In genomic region chr17:81071761-81072741, GRCh38 we compare ENCODE assay signal across 20 cellular contexts. TPM values are rescaled to one million over a fixed set of nuclear protein-coding genes. Genes with fewer than 3 reads are reported as not detected.
A peak's percentile ranks its signal among the peaks of the same experiment; 100 is the strongest.
DNase-seq lines count a peak whose midpoint lies in the region; ATAC-seq, FAIRE-seq and TF ChIP-seq lines count a peak whose summit lies in the region.
"Had no signal": no experiment of that assay in that cellular context is flagged by ENCODE, and none has a peak within 500 bp of the region (broad histone marks: within the 10 kb centered on the region; RNA-seq: fewer than 3 reads in every experiment).

No MANE protein-coding gene starts in this region.

- TF ChIP-seq EP300 in H1 (IDR thresholded peaks at IDR 0.05; ENCODE audit: borderline replicate concordance in 1 of 2, low read depth in 2 of 2, low read length in 2 of 2) = no peak

- TF ChIP-seq CTCF in H1 (IDR thresholded peaks at IDR 0.05; ENCODE audit: control extremely low read depth in 1 of 3, insufficient read depth in 1 of 3, low read depth in 1 of 3, low read length in 3 of 3) = no peak
- no peak for TF ChIP-seq CTCF in lung (IDR thresholded peaks at IDR 0.05; ENCODE audit: control extremely low read depth, extremely low read depth)
- TF ChIP-seq CTCF in upper lobe of right lung (IDR thresholded peaks at IDR 0.05) = no peak
- TF ChIP-seq CTCF in right atrium auricular region (IDR thresholded peaks at IDR 0.05) = no peak

- H3K23ac ChIP-seq in H1 (ENCODE audit: insufficient read length) = no peak overlapping the region

- H3K27me3 ChIP-seq in H1 (replicated peaks in 1 of 4; ENCODE audit: control insufficient read depth in 3 of 4, extremely low read depth in 1 of 4, insufficient read depth in 3 of 4, low read length in 3 of 4) (no peaks in the 10 kb centered on the region), lung (ENCODE audit: control insufficient read depth, insufficient read depth) (no peaks in the 10 kb centered on the region), upper lobe of right lung (no peaks in the 10 kb centered on the region), right atrium auricular region (no peaks in the 10 kb centered on the region)
- H3K27me3 ChIP-seq: spleen had no signal

- POLR2A ChIA-PET in H1 (lab: Charles Lee; ENCODE audit: partially characterized antibody) = interaction anchor here (1.3 to 2.0 kb wide), 2 partner anchors 35 to 41 kb away, joined by 3 to 4 read pairs; no protein-coding TSS in a partner anchor

- no peak overlapping the region for H2BK15ac ChIP-seq in H1 (ENCODE audit: low read length)

- H3K18ac ChIP-seq in H1 (ENCODE audit: extremely low read depth, low read length) = no peak overlapping the region; the same call in 1 of the 2 replicates

- no peaks in the 10 kb centered on the region for H3K9me3 ChIP-seq in H1 (ENCODE audit: insufficient read depth in 2 of 2, low read depth in 1 of 2, low read length in 1 of 2)
- H3K9me3 ChIP-seq in lung (ENCODE audit: control insufficient read depth in 2 of 2, insufficient read depth in 1 of 2, low read length in 1 of 2) = peaks cover 0 to 3% of the 10 kb centered on the region in 2 donors
- H3K9me3 ChIP-seq in upper lobe of right lung = no peaks in the 10 kb centered on the region
- H3K9me3 ChIP-seq in right atrium auricular region = no peaks in the 10 kb centered on the region
- H3K9me3 ChIP-seq: spleen had no signal

- no peak overlapping the region for H4K91ac ChIP-seq in H1 (replicated peaks; ENCODE audit: insufficient read length, low read length)

- no peak overlapping the region for H3K4me2 ChIP-seq in H1 (ENCODE audit: insufficient read depth in 1 of 2, low read depth in 2 of 2, low read length in 2 of 2)

- TF ChIP-seq POLR2A in H1 (IDR thresholded peaks at IDR 0.05; ENCODE audit: control extremely low read depth in 1 of 2, low read depth in 2 of 2, low read length in 2 of 2) = no peak

- H3K4me1 ChIP-seq in H1 (replicated peaks in 1 of 4; ENCODE audit: control insufficient read depth in 3 of 4, insufficient read depth in 4 of 4, low read length in 3 of 4) (peaks cover 0 to 10% (median 3%) of the 10 kb centered on the region in 4 experiments; a peak in 4 of 7 replicates), lung (ENCODE audit: control insufficient read depth in 2 of 2, insufficient read depth in 2 of 2, low read length in 2 of 2) (peaks cover 0 to 22% of the 10 kb centered on the region in 2 donors), upper lobe of right lung (peaks cover 6% of the 10 kb centered on the region), right atrium auricular region (peaks cover 0 to 18% of the 10 kb centered on the region in 2 donors)

- H3K27ac ChIP-seq in H1 (ENCODE audit: low read depth, low read length) (no peak overlapping the region), lung (ENCODE audit: low read depth in 1 of 2, low read length in 1 of 2) (peak overlapping the region in 1 of 2 donors; percentile 92), upper lobe of right lung (peak overlapping the region; percentile 66), right atrium auricular region (no peak overlapping the region)
- H3K27ac ChIP-seq: 22Rv1, spleen had no signal

- H3K23me2 ChIP-seq in H1 (ENCODE audit: low read depth, low read length) = no peaks in the 10 kb centered on the region

- no peak overlapping the region; the same call in 1 of the 2 replicates for H2BK5ac ChIP-seq in H1 (ENCODE audit: low read depth, low read length)

- H2AFZ ChIP-seq in H1 (ENCODE audit: low read length) = no peak overlapping the region

- peak overlapping the region; percentile 51; the same call in 1 of the 2 replicates for H4K8ac ChIP-seq in H1 (ENCODE audit: extremely low read depth, insufficient read depth, low read length)

- no peak for TF ChIP-seq RAD21 in H1 (IDR thresholded peaks at IDR 0.05 in 1 of 2, conservative IDR thresholded peaks at IDR 0.05 in 1 of 2; ENCODE audit: low read depth in 2 of 2, low read length in 2 of 2)

- peak; percentile 0 for DNase-seq in DMS79 treated with DMSO at 0.1 percent for 48 hours (lab: John Stamatoyannopoulos, UW)
- no peak for DNase-seq in DMS79 (lab: John Stamatoyannopoulos, UW)
- DNase-seq in H1 (ENCODE audit: low read depth in 1 of 2, low spot score in 2 of 2) = no peak
- peak; percentile 88 for DNase-seq in lung (ENCODE audit: low spot score)
- peak; percentile 88 for DNase-seq in upper lobe of right lung
- DNase-seq in central memory CD4-positive, alpha-beta T cell = no peak
- DNase-seq in midbrain (lab: John Stamatoyannopoulos, UW) = no peak
- DNase-seq in right atrium auricular region (ENCODE audit: low spot score) = no peak
- DNase-seq: activated CD4-positive, alpha-beta T cell treated with anti-CD3 and anti-CD28 coated beads, Interleukin-2, amount 50 U/mL, for 4 hours; activated naive CD4-positive, alpha-beta T cell treated with anti-CD3 and anti-CD28 coated beads for 36 hours; activated T-cell treated with anti-CD3 and anti-CD28 coated beads for 4 hours; natural killer cell; NCI-H187; NK-92 treated with Interleukin-12 subunit alpha and Interleukin-12 subunit beta, amount 100 ng/mL, for 24 hours; spleen had no signal

- no peak overlapping the region for H2BK12ac ChIP-seq in H1 (ENCODE audit: low read depth, low read length)

- no peaks in the 10 kb centered on the region for H3K79me2 ChIP-seq in H1 (ENCODE audit: control insufficient read depth in 1 of 2, insufficient read depth in 2 of 2, low read length in 2 of 2)

- WGBS in H1 (ENCODE audit: extremely low coverage in 1 of 2, insufficient coverage in 1 of 2, insufficient read length in 1 of 2, insufficient replicate concordance in 2 of 2, low coverage in 1 of 2, low lambda C conversion rate in 2 of 2, missing lambda C conversion rate in 1 of 2), 2 experiments = 90% methylated on average over 29 of the region's 39 CpGs; no CpG with 5 or more reads in 1 of the 2 experiments
- WGBS in lung, 2 donors = 60 to 82% methylated on average over 39 of the region's 39 CpGs

- H3K36me3 ChIP-seq in H1 (ENCODE audit: control insufficient read depth in 2 of 4, insufficient read depth in 4 of 4, low read length in 3 of 4) (no peaks in the 10 kb centered on the region; a peak in 1 of 8 replicates), lung (ENCODE audit: control insufficient read depth in 2 of 2, insufficient read depth in 2 of 2, low read length in 2 of 2) (peaks cover 0 to 32% of the 10 kb centered on the region in 2 donors), upper lobe of right lung (peaks cover 6% of the 10 kb centered on the region), right atrium auricular region (peaks cover 8% of the 10 kb centered on the region)

- H3K4ac ChIP-seq in H1 (replicated peaks; ENCODE audit: insufficient read length, low read depth, low read length) = no peak overlapping the region

- no peak for FAIRE-seq in H1 (lab: Jason Lieb, UNC)
- FAIRE-seq: astrocyte, colon, frontal cortex, GM12892 had no signal

- 0 out of 2 replicates have a peak, but pooled peaks cover 8% of the 10 kb centered on the region for H3K79me1 ChIP-seq in H1 (ENCODE audit: low read depth, low read length)

- no peak overlapping the region for H3K14ac ChIP-seq in H1 (ENCODE audit: insufficient read length)

- no peak overlapping the region for H2BK20ac ChIP-seq in H1 (ENCODE audit: low read length)

- peaks cover 0 to 8% of the 10 kb centered on the region in 2 experiments for H4K20me1 ChIP-seq in H1 (replicated peaks in 1 of 2; ENCODE audit: control insufficient read depth in 1 of 2, insufficient read depth in 2 of 2, low read length in 2 of 2)

- no peak overlapping the region for H2AK5ac ChIP-seq in H1 (ENCODE audit: low read depth, low read length)

- CTCF ChIA-PET in H1 (lab: Charles Lee; ENCODE audit: partially characterized antibody) = interaction anchor here (0.5 to 1.6 kb wide), 5 partner anchors 13 to 42 kb away, joined by 3 to 6 read pairs (median 4); no protein-coding TSS in a partner anchor

- ATAC-seq in lung (ENCODE audit: insufficient read depth, low FRiP score) (peak; percentile 71), upper lobe of right lung (peak; percentile 87)
- ATAC-seq: natural killer cell had no signal

- H2BK120ac ChIP-seq in H1 (replicated peaks; ENCODE audit: low read depth, low read length) = no peak overlapping the region

- no peak overlapping the region for H3K56ac ChIP-seq in H1 (replicated peaks; ENCODE audit: insufficient read length, low read depth, low read length)

- H3K4me3 ChIP-seq in H1 (ENCODE audit: extremely low read depth in 1 of 4, insufficient read depth in 2 of 4, low read depth in 3 of 4, low read length in 4 of 4) (no peak overlapping the region), lung (no peak overlapping the region), upper lobe of right lung (no peak overlapping the region), right atrium auricular region (no peak overlapping the region)
- H3K4me3 ChIP-seq: spleen had no signal

- no peak overlapping the region for H4K5ac ChIP-seq in H1 (ENCODE audit: insufficient read length, low read depth, low read length)

- no peak overlapping the region for H3K9ac ChIP-seq in H1 (replicated peaks in 1 of 4; ENCODE audit: extremely low read depth in 1 of 4, low read depth in 3 of 4, low read length in 3 of 4)

- intact Hi-C loops in upper lobe of right lung (cut with DNase I) = no loop called here

TF ChIP-seq in H1, 55 proteins besides CTCF, POLR2A, EP300 and RAD21 (continues in another document):
- TF ChIP-seq BRCA1 (IDR thresholded peaks at IDR 0.05; ENCODE audit: low read depth, low read length) (no peak), JUND (IDR thresholded peaks at IDR 0.05; ENCODE audit: low read length) (no peak), NANOG (IDR thresholded peaks at IDR 0.05; ENCODE audit: insufficient read depth, low read depth, low read length, poor library complexity, severe bottlenecking) (no peak), BCL11A (IDR thresholded peaks at IDR 0.05; ENCODE audit: low read depth in 2 of 2, low read length in 2 of 2) (no peak), KDM1A (IDR thresholded peaks at IDR 0.05; ENCODE audit: borderline replicate concordance, low read length) (no peak), KDM5A (IDR thresholded peaks at IDR 0.05; ENCODE audit: low read length) (no peak), SIX5 (IDR thresholded peaks at IDR 0.05; ENCODE audit: low read depth, low read length) (no peak), CTBP2 (IDR thresholded peaks at IDR 0.05; ENCODE audit: borderline replicate concordance, insufficient read depth, insufficient read length, low read length) (no peak)

RNA-seq across cellular contexts. Expression of gene BAIAP2, which starts 37.1 kb away (rescaled TPM):
- 18.4 and 22.8 TPM in 2 replicates for total RNA-seq in H1 (2021; fragmentation: NEBNext Ultra II Directional; extraction: Animal tissue kit (Norgen Biotek cat#: 25700))
- polyA plus RNA-seq in H1 (2011; rRNA removed) (10.0 and 19.8 TPM in 2 replicates), lung (10 to 100 TPM; 59.2 to 61.2 TPM)
- 8.2 TPM for polyA plus RNA-seq in H1 (2011; cell fraction: cytosol; rRNA removed)
- polyA plus RNA-seq in H1 (2011; cell fraction: nucleus; rRNA removed) = 25.9 TPM
- polyA plus RNA-seq in H1 (2012, experiment 1 of 2) = 12.1 to 15.1 TPM (median 14.9 TPM) in 4 replicates
- polyA plus RNA-seq in H1 (2012, experiment 2 of 2) = 15.4 TPM
- polyA plus RNA-seq in H1 (2013, experiment 1 of 2) = 12.5 TPM
- polyA plus RNA-seq in H1 (2013, experiment 2 of 2) = 11.0 TPM
- 9.6 and 11.6 TPM in 2 replicates for polyA minus RNA-seq in H1 (2011; rRNA and poly(A)+ RNA removed)
- 15.8 TPM for polyA minus RNA-seq in H1 (2011; cell fraction: cytosol; rRNA and poly(A)+ RNA removed)
- polyA minus RNA-seq in H1 (2011; cell fraction: nucleus; rRNA and poly(A)+ RNA removed) = 25.5 TPM
- total RNA-seq in lung (100 to 1,000 TPM in 1 of 2 donors, 10 to 100 TPM in 1; 94.3 to 141 TPM), upper lobe of right lung (139 TPM), right atrium auricular region (10 to 100 TPM; 27.9 to 36.5 TPM)

Comparison
In these comparisons a context has a peak if more than half of its experiments do, and no peak if none do; other contexts are left out.
1. DNase-seq: peak in DMS79 treated with DMSO at 0.1 percent for 48 hours (single experiment), lung (single experiment) and upper lobe of right lung (single experiment); none in DMS79 (single experiment), H1 (0 of 2), central memory CD4-positive, alpha-beta T cell (single experiment), midbrain (single experiment) and right atrium auricular region (single experiment).